In genomic region chr4:144137137-144137879, GRCh38 we compare ENCODE assay signal across 1 cellular context.
TF ChIP-seq lines count a peak whose summit lies in the region.
"Not testable (repeated sequence)": the region's sequence is repeated elsewhere in the genome, so short reads cannot be mapped to it uniquely, and the experiment has no call there.

No MANE protein-coding gene starts in this region.

TF ChIP-seq in K562, 482 proteins besides CTCF, POLR2A, EP300 and RAD21 (continued from another document):
- peak; percentile 41; the same call in 1 of the 2 replicates for TF ChIP-seq ZBTB5 (IDR thresholded peaks at IDR 0.05)
- peak; percentile 92 for TF ChIP-seq ZSCAN29 (IDR thresholded peaks at IDR 0.05)
- TF ChIP-seq SMARCE1 (IDR thresholded peaks at IDR 0.05) = peak; percentile 77
- TF ChIP-seq HDGF (IDR thresholded peaks at IDR 0.05) = peak; percentile 87; the same call in 1 of the 2 replicates
- peak; percentile 14; the same call in 1 of the 2 replicates for TF ChIP-seq NCOR1 (IDR thresholded peaks at IDR 0.05)
- peak; percentile 38; the same call in 1 of the 2 replicates for TF ChIP-seq RBFOX2 (IDR thresholded peaks at IDR 0.05; ENCODE audit: low read depth, low read length)
- peak; percentile 23 for TF ChIP-seq DACH1 (IDR thresholded peaks at IDR 0.05; ENCODE audit: partially characterized antibody)
- TF ChIP-seq MNT (conservative IDR thresholded peaks at IDR 0.05) = peak; percentile 37 to 57; a peak in 3 of 4 replicates
- TF ChIP-seq ZBTB40 (IDR thresholded peaks at IDR 0.05) = 0 out of 2 replicates have a peak, but pooled peaks have one; percentile 47
- not testable (repeated sequence) for TF ChIP-seq ZBTB40 (CRISPR knock-in tag; IDR thresholded peaks at IDR 0.05); MYBL2 (CRISPR knock-in tag; IDR thresholded peaks at IDR 0.05; ENCODE audit: borderline replicate concordance)
- TF ChIP-seq PKNOX1 (IDR thresholded peaks at IDR 0.05) = peak; percentile 36; the same call in 1 of the 2 replicates
- TF ChIP-seq ZNF316 (IDR thresholded peaks at IDR 0.05) = peak; percentile 13; the same call in 1 of the 2 replicates
- peak; percentile 96 to 97 for TF ChIP-seq MLLT1 (IDR thresholded peaks at IDR 0.05)
- TF ChIP-seq EHMT2 (IDR thresholded peaks at IDR 0.05) = peak; percentile 79
- peak; percentile 55 for TF ChIP-seq ASH1L (IDR thresholded peaks at IDR 0.05; ENCODE audit: borderline replicate concordance, low read depth, partially characterized antibody)
- TF ChIP-seq HMBOX1 (IDR thresholded peaks at IDR 0.05) = peak; percentile 37; the same call in 1 of the 2 replicates
- peak; percentile 57 to 72; a peak in 2 of 4 replicates for TF ChIP-seq FOXK2 (conservative IDR thresholded peaks at IDR 0.05 in 1 of 2, IDR thresholded peaks at IDR 0.05 in 1 of 2; ENCODE audit: low read depth in 2 of 2)
- peak; percentile 94 for TF ChIP-seq LARP7 (IDR thresholded peaks at IDR 0.05)
- TF ChIP-seq TAF9B (IDR thresholded peaks at IDR 0.05; ENCODE audit: partially characterized antibody) = peak; percentile 44
- 0 out of 2 replicates have a peak, but pooled peaks have one; percentile 36 for TF ChIP-seq THRB (CRISPR knock-in tag; conservative IDR thresholded peaks at IDR 0.05)
- TF ChIP-seq MTA2 (IDR thresholded peaks at IDR 0.05; ENCODE audit: low read depth) = peak; percentile 65
- 0 out of 2 replicates have a peak, but pooled peaks have one; percentile 34 for TF ChIP-seq SNIP1 (IDR thresholded peaks at IDR 0.05; ENCODE audit: low read depth)
- TF ChIP-seq NFRKB (IDR thresholded peaks at IDR 0.05; ENCODE audit: low read depth) = peak; percentile 74
- peak; percentile 19 to 44; a peak in 1 of 4 replicates for TF ChIP-seq KDM1A (IDR thresholded peaks at IDR 0.05)
- TF ChIP-seq TAL1 (IDR thresholded peaks at IDR 0.05) = peak; percentile 19; the same call in 1 of the 2 replicates
- TF ChIP-seq THRAP3 (IDR thresholded peaks at IDR 0.05; ENCODE audit: borderline replicate concordance) = peak; percentile 88
- TF ChIP-seq POLR2B (IDR thresholded peaks at IDR 0.05; ENCODE audit: low read depth, partially characterized antibody) = peak; percentile 47
- 0 out of 2 replicates have a peak, but pooled peaks have one; percentile 50 for TF ChIP-seq ARID2 (IDR thresholded peaks at IDR 0.05)
- peak; percentile 70; the same call in 1 of the 2 replicates for TF ChIP-seq ZC3H8 (IDR thresholded peaks at IDR 0.05)
- peak; percentile 67 for TF ChIP-seq SMARCA5 (IDR thresholded peaks at IDR 0.05)
- TF ChIP-seq NCOA4 (IDR thresholded peaks at IDR 0.05; ENCODE audit: partially characterized antibody) = peak; percentile 49
- peak; percentile 64; the same call in 1 of the 2 replicates for TF ChIP-seq CC2D1A (IDR thresholded peaks at IDR 0.05)
- TF ChIP-seq MYBL2 (IDR thresholded peaks at IDR 0.05; ENCODE audit: low read depth) = peak; percentile 30; the same call in 1 of the 2 replicates
- TF ChIP-seq HBP1 (CRISPR knock-in tag; IDR thresholded peaks at IDR 0.05) = peak; percentile 69; the same call in 1 of the 2 replicates
TF ChIP-seq in K562: peak in this region for 69; not testable (repeated sequence) for 413.
